8 cellular contexts compared by ENCODE assay signal in genomic region chr5:179620293-179620692, GRCh38. TPM values are rescaled to one million over a fixed set of nuclear protein-coding genes. Genes with fewer than 3 reads are reported as not detected.
DNase-seq lines count a peak whose midpoint lies in the region; ATAC-seq, FAIRE-seq and TF ChIP-seq lines count a peak whose summit lies in the region.

No MANE protein-coding gene starts in this region.

- H4K20me1 ChIP-seq in DOHH2 (ENCODE audit: control insufficient read depth, insufficient read depth, low read depth, low read length): peaks cover 64% of the 10 kb centered on the region

- WGBS in endodermal cell (ENCODE audit: insufficient coverage in 1 of 2, insufficient read length in 1 of 2), 2 experiments: 66 to 70% methylated on average over 3 of the region's 3 CpGs

- H3K27me3 ChIP-seq in DOHH2 (ENCODE audit: control insufficient read depth, low read length) (no peaks in the 10 kb centered on the region), NT2/D1 (ENCODE audit: insufficient read depth, insufficient read length) (no peaks in the 10 kb centered on the region), endodermal cell (ENCODE audit: control insufficient read depth, insufficient read depth, low read length, poor library complexity, severe bottlenecking) (no peaks in the 10 kb centered on the region)

- H3K36me3 ChIP-seq in DOHH2 (ENCODE audit: control insufficient read depth, low read length) (peaks cover 90% of the 10 kb centered on the region), NT2/D1 (ENCODE audit: insufficient read depth, insufficient read length, low read length) (peaks cover 77% of the 10 kb centered on the region), endodermal cell (ENCODE audit: control insufficient read depth, insufficient read depth, low read length) (peaks cover 73% of the 10 kb centered on the region)

- H3K36me3 Mint-ChIP-seq in endodermal cell (ENCODE audit: low read depth) (peaks cover 73% of the 10 kb centered on the region), osteocyte (ENCODE audit: unreplicated experiment) (peaks cover 66% of the 10 kb centered on the region)

- ATAC-seq in HG03378 (IDR thresholded peaks at IDR 0.05; ENCODE audit: unreplicated experiment): no peak

- peak overlapping the region; percentile 97 for H3K4me3 Mint-ChIP-seq in endodermal cell
- H3K4me3 Mint-ChIP-seq in osteocyte (ENCODE audit: unreplicated experiment): peak overlapping the region; percentile 97

- peaks cover 42% of the 10 kb centered on the region for H3K4me1 Mint-ChIP-seq in endodermal cell
- peaks cover 61% of the 10 kb centered on the region for H3K4me1 Mint-ChIP-seq in osteocyte (ENCODE audit: unreplicated experiment)

- peak overlapping the region; percentile 57 for H3K9ac ChIP-seq in NT2/D1 (ENCODE audit: insufficient read length, low read depth)
- H3K9ac ChIP-seq in endodermal cell (ENCODE audit: extremely low read depth, low read length, poor library complexity, severe bottlenecking): peak overlapping the region; percentile 99

- H3K9me2 ChIP-seq in DOHH2 (replicated peaks; ENCODE audit: control insufficient read depth, low read length): no peaks in the 10 kb centered on the region

- H3K4me1 ChIP-seq in DOHH2 (ENCODE audit: control insufficient read depth, low read length): peaks cover 39% of the 10 kb centered on the region
- H3K4me1 ChIP-seq in NT2/D1 (ENCODE audit: insufficient read depth, insufficient read length): peaks cover 5% of the 10 kb centered on the region
- peaks cover 9% of the 10 kb centered on the region for H3K4me1 ChIP-seq in endodermal cell (ENCODE audit: control insufficient read depth, insufficient read depth, low read length)

- peak overlapping the region; percentile 79 for H3K4me2 ChIP-seq in DOHH2 (ENCODE audit: low read length)

- TF ChIP-seq CTCF in DOHH2 (IDR thresholded peaks at IDR 0.05; ENCODE audit: low read depth, low read length, poor library complexity, severe bottlenecking) (no peak), endodermal cell (conservative IDR thresholded peaks at IDR 0.05) (no peak), osteocyte (IDR thresholded peaks at IDR 0.05) (no peak), D721Med (IDR thresholded peaks at IDR 0.05; ENCODE audit: insufficient read depth, missing control alignments) (no peak)

- peak overlapping the region; percentile 93 for H3K27ac Mint-ChIP-seq in endodermal cell
- H3K27ac Mint-ChIP-seq in osteocyte (ENCODE audit: unreplicated experiment): peak overlapping the region; percentile 91

- H3K27me3 Mint-ChIP-seq in endodermal cell (ENCODE audit: insufficient read depth) (no peaks in the 10 kb centered on the region), osteocyte (ENCODE audit: unreplicated experiment) (no peaks in the 10 kb centered on the region)

- peaks cover 73% of the 10 kb centered on the region for H3F3A ChIP-seq in DOHH2 (ENCODE audit: control insufficient read depth, insufficient read depth)

- H3K9me3 Mint-ChIP-seq in endodermal cell: peaks cover 2% of the 10 kb centered on the region
- no peaks in the 10 kb centered on the region for H3K9me3 Mint-ChIP-seq in osteocyte (ENCODE audit: unreplicated experiment)

- H3K79me2 ChIP-seq in DOHH2 (ENCODE audit: control insufficient read depth, low read length): peaks cover 89% of the 10 kb centered on the region

- H3K9me3 ChIP-seq in DOHH2 (ENCODE audit: control insufficient read depth, insufficient read depth, low read length): no peaks in the 10 kb centered on the region
- no peaks in the 10 kb centered on the region for H3K9me3 ChIP-seq in NT2/D1 (ENCODE audit: insufficient read depth, low read length)
- no peaks in the 10 kb centered on the region for H3K9me3 ChIP-seq in endodermal cell (ENCODE audit: control insufficient read depth, low read length)

- no peak for FAIRE-seq in D721Med (lab: Jason Lieb, UNC)

- DNase-seq in NT2/D1 (ENCODE audit: low read depth, low spot score): no peak
- no peak for DNase-seq in endodermal cell
- no peak for DNase-seq in osteocyte (ENCODE audit: extremely low spot score, unreplicated experiment)
- no peak for DNase-seq in D721Med (ENCODE audit: insufficient read length, low spot score)
- no peak for DNase-seq in NCI-H526 treated with DMSO at 0.1 percent for 48 hours (lab: John Stamatoyannopoulos, UW)
- no peak for DNase-seq in NCI-H2107 (lab: John Stamatoyannopoulos, UW)

- H3K4me3 ChIP-seq in DOHH2 (ENCODE audit: low read length) (peak overlapping the region; percentile 90), NT2/D1 (ENCODE audit: insufficient read length, low read depth) (peak overlapping the region; percentile 82), endodermal cell (ENCODE audit: low read length) (peak overlapping the region; percentile 94)

- H3K27ac ChIP-seq in DOHH2 (ENCODE audit: low read depth, low read length) (no peak overlapping the region), endodermal cell (ENCODE audit: low read depth, low read length) (no peak overlapping the region)

RNA-seq across cellular contexts. Expression of gene HNRNPH1, which starts 3.2 kb away (rescaled TPM):
- total RNA-seq in endodermal cell (100 to 1,000 TPM; 801 to 885 TPM), osteocyte (474 and 509 TPM in 2 replicates)
- 714 TPM for polyA plus RNA-seq in endodermal cell (2013, experiment 1 of 2)
- 560 TPM for polyA plus RNA-seq in endodermal cell (2013, experiment 2 of 2)
